ENCODE assay signal across 2 cellular contexts in genomic region chr12:68239309-68239708, GRCh38.
TF ChIP-seq lines count a peak whose summit lies in the region.

No MANE protein-coding gene starts in this region.

TF ChIP-seq in SK-N-SH, 30 proteins besides CTCF, POLR2A, EP300 and RAD21 (continued from another document):
- TF ChIP-seq, protein P1, sequence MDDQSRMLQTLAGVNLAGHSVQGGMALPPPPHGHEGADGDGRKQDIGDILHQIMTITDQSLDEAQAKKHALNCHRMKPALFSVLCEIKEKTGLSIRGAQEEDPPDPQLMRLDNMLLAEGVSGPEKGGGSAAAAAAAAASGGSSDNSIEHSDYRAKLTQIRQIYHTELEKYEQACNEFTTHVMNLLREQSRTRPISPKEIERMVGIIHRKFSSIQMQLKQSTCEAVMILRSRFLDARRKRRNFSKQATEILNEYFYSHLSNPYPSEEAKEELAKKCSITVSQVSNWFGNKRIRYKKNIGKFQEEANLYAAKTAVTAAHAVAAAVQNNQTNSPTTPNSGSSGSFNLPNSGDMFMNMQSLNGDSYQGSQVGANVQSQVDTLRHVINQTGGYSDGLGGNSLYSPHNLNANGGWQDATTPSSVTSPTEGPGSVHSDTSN (IDR thresholded peaks at IDR 0.05), result no peak
- TF ChIP-seq NFIC (IDR thresholded peaks at IDR 0.05; ENCODE audit: borderline replicate concordance), result no peak
- TF ChIP-seq USF2 (IDR thresholded peaks at IDR 0.05; ENCODE audit: borderline replicate concordance, low read depth, low read length), result no peak
- TF ChIP-seq RXRA (IDR thresholded peaks at IDR 0.05; ENCODE audit: borderline replicate concordance, low read depth), result no peak
- TF ChIP-seq ELF1 (IDR thresholded peaks at IDR 0.05), result no peak
- TF ChIP-seq GATA2 (CRISPR knock-in tag; IDR thresholded peaks at IDR 0.05), result no peak
- no peak for TF ChIP-seq ZBTB33 (IDR thresholded peaks at IDR 0.05; ENCODE audit: borderline replicate concordance, low read depth)
- TF ChIP-seq SMC3 (IDR thresholded peaks at IDR 0.05; ENCODE audit: low read depth, low read length), result no peak

TF ChIP-seq in SK-N-SH treated with all-trans-retinoic acid at 6 μM for 48 hours, 23 proteins besides CTCF, POLR2A, EP300 and RAD21 (continued from another document):
- TF ChIP-seq, protein P2, sequence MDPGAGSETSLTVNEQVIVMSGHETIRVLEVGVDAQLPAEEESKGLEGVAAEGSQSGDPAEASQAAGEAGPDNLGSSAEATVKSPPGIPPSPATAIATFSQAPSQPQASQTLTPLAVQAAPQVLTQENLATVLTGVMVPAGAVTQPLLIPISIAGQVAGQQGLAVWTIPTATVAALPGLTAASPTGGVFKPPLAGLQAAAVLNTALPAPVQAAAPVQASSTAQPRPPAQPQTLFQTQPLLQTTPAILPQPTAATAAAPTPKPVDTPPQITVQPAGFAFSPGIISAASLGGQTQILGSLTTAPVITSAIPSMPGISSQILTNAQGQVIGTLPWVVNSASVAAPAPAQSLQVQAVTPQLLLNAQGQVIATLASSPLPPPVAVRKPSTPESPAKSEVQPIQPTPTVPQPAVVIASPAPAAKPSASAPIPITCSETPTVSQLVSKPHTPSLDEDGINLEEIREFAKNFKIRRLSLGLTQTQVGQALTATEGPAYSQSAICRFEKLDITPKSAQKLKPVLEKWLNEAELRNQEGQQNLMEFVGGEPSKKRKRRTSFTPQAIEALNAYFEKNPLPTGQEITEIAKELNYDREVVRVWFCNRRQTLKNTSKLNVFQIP (CRISPR knock-in tag; IDR thresholded peaks at IDR 0.05; ENCODE audit: borderline replicate concordance, low read depth), result no peak
- TF ChIP-seq OSR1 (CRISPR knock-in tag; IDR thresholded peaks at IDR 0.05), result no peak
- TF ChIP-seq ISL1 (CRISPR knock-in tag; IDR thresholded peaks at IDR 0.05), result no peak
- no peak for TF ChIP-seq ZNF565 (CRISPR knock-in tag; conservative IDR thresholded peaks at IDR 0.05; ENCODE audit: low read depth)
- TF ChIP-seq ZNF70 (CRISPR knock-in tag; IDR thresholded peaks at IDR 0.05), result no peak
- TF ChIP-seq ZFP30 (CRISPR knock-in tag; IDR thresholded peaks at IDR 0.05), result no peak
